In genomic region chr3:41893977-41894376, GRCh38 we compare ENCODE assay signal across 8 cellular contexts.
DNase-seq lines count a peak whose midpoint lies in the region; ATAC-seq, FAIRE-seq and TF ChIP-seq lines count a peak whose summit lies in the region.

No MANE protein-coding gene starts in this region.

- ATAC-seq in HG03457 (IDR thresholded peaks at IDR 0.05; ENCODE audit: unreplicated experiment) = no peak

- TF ChIP-seq POLR2A in H54 (IDR thresholded peaks at IDR 0.05; ENCODE audit: low read depth, low read length) = no peak

- TF ChIP-seq CTCF in foreskin fibroblast (IDR thresholded peaks at IDR 0.05; ENCODE audit: low read depth, low read length) = peak; percentile 25

- H3K4me3 ChIP-seq in CD4-positive, alpha-beta memory T cell (ENCODE audit: low read length in 2 of 2) = no peak overlapping the region
- H3K4me3 ChIP-seq in foreskin fibroblast (ENCODE audit: low read depth in 1 of 2, low read length in 2 of 2) = no peak overlapping the region
- no peak overlapping the region for H3K4me3 ChIP-seq in small intestine (ENCODE audit: low read depth in 1 of 2, low read length in 2 of 2)

- peaks cover 0 to 12% (median 7%) of the 10 kb centered on the region in 8 donors for H3K9me3 Mint-ChIP-seq in CD4-positive, alpha-beta memory T cell

- POLR2A ChIA-PET in CD4-positive, alpha-beta memory T cell (lab: Charles Lee; ENCODE audit: partially characterized antibody) = interaction anchor here (1.2 kb wide), 1 partner anchor 206 kb away, joined by 5 read pairs; no protein-coding TSS in a partner anchor

- peaks cover 38 to 50% of the 10 kb centered on the region in 2 donors for H3K36me3 Mint-ChIP-seq in CD4-positive, alpha-beta memory T cell

- no peaks in the 10 kb centered on the region for H3K9me3 ChIP-seq in CD4-positive, alpha-beta memory T cell (ENCODE audit: control insufficient read depth in 1 of 2, low read length in 2 of 2)
- no peaks in the 10 kb centered on the region for H3K9me3 ChIP-seq in small intestine (ENCODE audit: control insufficient read depth, low read depth)

- WGBS in small intestine, 3 donors = 16 to 37% (median 33%) methylated on average over 1 of the region's 1 CpG

- H3K27ac Mint-ChIP-seq in CD4-positive, alpha-beta memory T cell = no peak overlapping the region

- CTCF ChIA-PET in CD4-positive, alpha-beta memory T cell (lab: Charles Lee; ENCODE audit: partially characterized antibody) = interaction anchor here (1.2 to 2.7 kb wide), 4 partner anchors 11 to 608 kb away, joined by 3 to 44 read pairs (median 4); partner anchors contain the start of gene VIPR1

- no peaks in the 10 kb centered on the region for H3K4me1 ChIP-seq in CD4-positive, alpha-beta memory T cell (ENCODE audit: insufficient read depth, low read length)
- H3K4me1 ChIP-seq in small intestine (ENCODE audit: control insufficient read depth in 2 of 2, insufficient read depth in 1 of 2, low read depth in 1 of 2, low read length in 1 of 2) = no peaks in the 10 kb centered on the region

- FAIRE-seq in H54 (lab: Jason Lieb, UNC) (peak; percentile 53), small intestine (lab: Jason Lieb, UNC) (no peak)

- H3K27ac ChIP-seq in CD4-positive, alpha-beta memory T cell (ENCODE audit: low read depth, low read length) = no peak overlapping the region
- H3K27ac ChIP-seq in small intestine (ENCODE audit: low read depth in 1 of 2, low read length in 1 of 2) = no peak overlapping the region

- H3K4me1 Mint-ChIP-seq in CD4-positive, alpha-beta memory T cell = no peaks in the 10 kb centered on the region

- H3K27me3 ChIP-seq in CD4-positive, alpha-beta memory T cell (ENCODE audit: insufficient read depth, low read length) = no peaks in the 10 kb centered on the region
- H3K27me3 ChIP-seq in small intestine (ENCODE audit: control insufficient read depth in 2 of 2, insufficient read depth in 2 of 2, low read length in 2 of 2) = no peaks in the 10 kb centered on the region

- no peak overlapping the region for H3K4me3 Mint-ChIP-seq in CD4-positive, alpha-beta memory T cell

- no peaks in the 10 kb centered on the region for H3K27me3 Mint-ChIP-seq in CD4-positive, alpha-beta memory T cell

- intact Hi-C loops in CD4-positive, alpha-beta memory T cell (cut with micrococcal nuclease) = loop anchor here (1.0 to 10.0 kb wide), 2 partner anchors 205 to 661 kb away; no protein-coding TSS in a partner anchor

- H3K36me3 ChIP-seq in CD4-positive, alpha-beta memory T cell (ENCODE audit: insufficient read depth, low read length) = no peaks in the 10 kb centered on the region
- H3K36me3 ChIP-seq in small intestine (ENCODE audit: control insufficient read depth in 2 of 2, insufficient read depth in 2 of 2, low read length in 2 of 2) = no peaks in the 10 kb centered on the region

- DNase-seq in CD4-positive, alpha-beta memory T cell = peak in 4 of 5 donors; percentile 20 to 34 (median 26)
- DNase-seq in H54 (ENCODE audit: insufficient read length, low spot score) (peak; percentile 7), SHP77 treated with DMSO at 0.1 percent for 48 hours (lab: John Stamatoyannopoulos, UW) (peak; percentile 3), foreskin fibroblast (peak; percentile 41 to 72), small intestine (peak; percentile 52), NCI-H446 treated with DMSO at 0.1 percent for 48 hours (lab: John Stamatoyannopoulos, UW) (no peak)
- DNase-seq in activated CD8-positive, alpha-beta memory T cell treated with anti-CD3 and anti-CD28 coated beads, Interleukin-2, amount 50 U/mL, for 48 hours = no peak

Comparison
In these comparisons a context has a peak if more than half of its experiments do, and no peak if none do; other contexts are left out.
1. DNase-seq: peak in CD4-positive, alpha-beta memory T cell (4 of 5), H54 (single experiment), SHP77 treated with DMSO at 0.1 percent for 48 hours (single experiment), foreskin fibroblast (2 of 2) and small intestine (single experiment); none in activated CD8-positive, alpha-beta memory T cell treated with anti-CD3 and anti-CD28 coated beads, Interleukin-2, amount 50 U/mL, for 48 hours (single experiment) and NCI-H446 treated with DMSO at 0.1 percent for 48 hours (single experiment).